Comparison of ENCODE assay signal across 24 cellular contexts in genomic region chr4:132065940-132066495, GRCh38.
DNase-seq lines count a peak whose midpoint lies in the region; ATAC-seq, FAIRE-seq and TF ChIP-seq lines count a peak whose summit lies in the region.
"Had no signal": no experiment of that assay in that cellular context is flagged by ENCODE, and none has a peak within 500 bp of the region (broad histone marks: within the 10 kb centered on the region; RNA-seq: fewer than 3 reads in every experiment).

No MANE protein-coding gene starts in this region.

- TF ChIP-seq POLR2A in A549 (IDR thresholded peaks at IDR 0.05; ENCODE audit: low read length) (no peak), testis (IDR thresholded peaks at IDR 0.05) (no peak)

- no peak overlapping the region for H3K9ac ChIP-seq in fibroblast of lung (ENCODE audit: insufficient read depth, low read length)

- H3K4me1 ChIP-seq in A549: no peaks in the 10 kb centered on the region
- H3K4me1 ChIP-seq in RWPE2 (ENCODE audit: insufficient read depth, poor library complexity, severe bottlenecking): peaks cover 9% of the 10 kb centered on the region
- no peaks in the 10 kb centered on the region for H3K4me1 ChIP-seq in fibroblast of lung (ENCODE audit: control insufficient read depth, extremely low read depth, insufficient read depth, low read length)
- no peaks in the 10 kb centered on the region for H3K4me1 ChIP-seq in testis
- H3K4me1 ChIP-seq: left ventricle myocardium inferior, prostate gland, SJCRH30, upper lobe of right lung had no signal

- intact Hi-C loops in testis (cut with DNase I; ENCODE audit: low total_unique reads): no loop called here

- ATAC-seq in A549: no peak
- ATAC-seq in RWPE2 (ENCODE audit: low read depth): peak; percentile 73
- no peak for ATAC-seq in GM21619 (IDR thresholded peaks at IDR 0.05; ENCODE audit: unreplicated experiment)
- ATAC-seq: upper lobe of right lung had no signal

- H3K9me3 ChIP-seq in A549: no peaks in the 10 kb centered on the region
- no peaks in the 10 kb centered on the region for H3K9me3 ChIP-seq in RWPE2 (ENCODE audit: severe bottlenecking)
- H3K9me3 ChIP-seq in fibroblast of lung (ENCODE audit: control insufficient read depth, insufficient read depth, low read depth, low read length): no peaks in the 10 kb centered on the region
- no peaks in the 10 kb centered on the region for H3K9me3 ChIP-seq in testis
- H3K9me3 ChIP-seq: prostate gland, SJCRH30, upper lobe of right lung had no signal

- H3K4me1 Mint-ChIP-seq in HFFc6 (ENCODE audit: low read depth): peaks cover 12% of the 10 kb centered on the region; the same call in 1 of the 2 replicates
- H3K4me1 Mint-ChIP-seq: activated CD4-positive, alpha-beta memory T cell treated with anti-CD3 and anti-CD28 coated beads, Interleukin-2, amount 10 ng/mL, durations not matched to agents 7 days and 5 days; activated naive CD4-positive, alpha-beta T cell treated with anti-CD3 and anti-CD28 coated beads, Interleukin-2, amount 10 ng/mL, durations not matched to agents 7 days and 5 days; CD4-positive, CD25-positive, alpha-beta regulatory T cell had no signal

- no peaks in the 10 kb centered on the region; the same call in none of the 2 replicates for H3K27me3 Mint-ChIP-seq in HFFc6 (ENCODE audit: insufficient read depth)
- H3K27me3 Mint-ChIP-seq: activated CD4-positive, alpha-beta memory T cell treated with anti-CD3 and anti-CD28 coated beads, Interleukin-2, amount 10 ng/mL, durations not matched to agents 7 days and 5 days; activated naive CD4-positive, alpha-beta T cell treated with anti-CD3 and anti-CD28 coated beads, Interleukin-2, amount 10 ng/mL, durations not matched to agents 7 days and 5 days; activated T-cell treated with anti-CD3 and anti-CD28 coated beads, Interleukin-2, amount 50 U/mL, for 24 hours; CD4-positive, CD25-positive, alpha-beta regulatory T cell had no signal

- CTCF ChIA-PET in A549 (lab: Yijun Ruan, JAX): interaction anchor here (1.1 kb wide), 1 partner anchor 12 kb away, joined by 3 read pairs; no protein-coding TSS in a partner anchor

- peak overlapping the region; percentile 51; the same call in 1 of the 2 replicates for H3K4me3 Mint-ChIP-seq in HFFc6
- H3K4me3 Mint-ChIP-seq: activated CD4-positive, alpha-beta memory T cell treated with anti-CD3 and anti-CD28 coated beads, Interleukin-2, amount 10 ng/mL, durations not matched to agents 7 days and 5 days; activated naive CD4-positive, alpha-beta T cell treated with anti-CD3 and anti-CD28 coated beads, Interleukin-2, amount 10 ng/mL, durations not matched to agents 7 days and 5 days; activated T-cell treated with anti-CD3 and anti-CD28 coated beads, Interleukin-2, amount 50 U/mL, for 24 hours; CD4-positive, CD25-positive, alpha-beta regulatory T cell had no signal

- no peaks in the 10 kb centered on the region for H3K79me2 ChIP-seq in fibroblast of lung (ENCODE audit: control insufficient read depth, insufficient read depth, low read length)

- TF ChIP-seq CTCF in A549 (IDR thresholded peaks at IDR 0.05) (no peak), HFFc6 (IDR thresholded peaks at IDR 0.05) (no peak), RWPE2 (IDR thresholded peaks at IDR 0.05; ENCODE audit: poor library complexity, severe bottlenecking) (no peak), fibroblast of lung (conservative IDR thresholded peaks at IDR 0.05 in 1 of 2, IDR thresholded peaks at IDR 0.05 in 1 of 2; ENCODE audit: low read depth in 1 of 2, low read length in 2 of 2) (no peak), testis (IDR thresholded peaks at IDR 0.05) (no peak)

- WGBS in A549 (ENCODE audit: missing lambda C conversion rate): 7% methylated on average over 2 of the region's 2 CpGs
- WGBS in testis, 2 donors: 71 to 77% methylated on average over 2 of the region's 2 CpGs

- H3K27ac ChIP-seq in A549: no peak overlapping the region
- H3K27ac ChIP-seq in RWPE2 (ENCODE audit: poor library complexity, severe bottlenecking): no peak overlapping the region
- H3K27ac ChIP-seq in fibroblast of lung (ENCODE audit: insufficient read depth, low read length): no peak overlapping the region
- no peak overlapping the region for H3K27ac ChIP-seq in testis
- H3K27ac ChIP-seq: coronary artery, left ventricle myocardium inferior, prostate gland, SJCRH30, skin epidermis, upper lobe of right lung, WERI-Rb-1 had no signal

- H4K20me1 ChIP-seq in fibroblast of lung (ENCODE audit: control insufficient read depth, extremely low read depth, insufficient read depth, low read length): no peaks in the 10 kb centered on the region

- H3K27me3 ChIP-seq in RWPE2 (ENCODE audit: insufficient read depth, poor library complexity, severe bottlenecking): no peaks in the 10 kb centered on the region
- H3K27me3 ChIP-seq in fibroblast of lung (ENCODE audit: control insufficient read depth, insufficient read depth, low read length): no peaks in the 10 kb centered on the region
- H3K27me3 ChIP-seq in testis: no peaks in the 10 kb centered on the region
- H3K27me3 ChIP-seq: SJCRH30, upper lobe of right lung had no signal

- peaks cover 8% of the 10 kb centered on the region; the same call in 1 of the 2 replicates for H3K9me3 Mint-ChIP-seq in HFFc6
- H3K9me3 Mint-ChIP-seq: activated T-cell treated with anti-CD3 and anti-CD28 coated beads, Interleukin-2, amount 50 U/mL, for 24 hours had no signal

- H3K27ac Mint-ChIP-seq in HFFc6: peak overlapping the region; percentile 15; the same call in 1 of the 2 replicates
- H3K27ac Mint-ChIP-seq: activated CD4-positive, alpha-beta memory T cell treated with anti-CD3 and anti-CD28 coated beads, Interleukin-2, amount 10 ng/mL, durations not matched to agents 7 days and 5 days; activated naive CD4-positive, alpha-beta T cell treated with anti-CD3 and anti-CD28 coated beads, Interleukin-2, amount 10 ng/mL, durations not matched to agents 7 days and 5 days; activated T-cell treated with anti-CD3 and anti-CD28 coated beads, Interleukin-2, amount 50 U/mL, for 24 hours; CD4-positive, CD25-positive, alpha-beta regulatory T cell had no signal

- POLR2A ChIA-PET in A549 (lab: Yijun Ruan, JAX): no interaction called here

- no peak overlapping the region for H3K4me3 ChIP-seq in A549
- H3K4me3 ChIP-seq in RWPE2 (ENCODE audit: severe bottlenecking): no peak overlapping the region
- H3K4me3 ChIP-seq in fibroblast of lung (replicated peaks in 1 of 4; ENCODE audit: control extremely low read depth in 1 of 4, insufficient read depth in 1 of 4, low read depth in 3 of 4, low read length in 4 of 4): peak overlapping the region in 1 of 4 experiments; percentile 13
- H3K4me3 ChIP-seq in testis: no peak overlapping the region
- H3K4me3 ChIP-seq: coronary artery, left ventricle myocardium inferior, prostate gland, SJCRH30, skin epidermis, upper lobe of right lung had no signal

- no peaks in the 10 kb centered on the region for H3K36me3 ChIP-seq in RWPE2 (ENCODE audit: low read depth)
- H3K36me3 ChIP-seq in fibroblast of lung (ENCODE audit: control insufficient read depth, insufficient read depth, low read length): no peaks in the 10 kb centered on the region
- H3K36me3 ChIP-seq in testis (ENCODE audit: low read depth, missing control alignments): no peaks in the 10 kb centered on the region
- H3K36me3 ChIP-seq: left ventricle myocardium inferior, prostate gland, SJCRH30, upper lobe of right lung, WERI-Rb-1 had no signal

- FAIRE-seq in A549 (lab: Jason Lieb, UNC): no peak

- H3K36me3 Mint-ChIP-seq in HFFc6 (ENCODE audit: low read depth): no peaks in the 10 kb centered on the region
- H3K36me3 Mint-ChIP-seq: activated naive CD4-positive, alpha-beta T cell treated with anti-CD3 and anti-CD28 coated beads, Interleukin-2, amount 10 ng/mL, durations not matched to agents 7 days and 5 days; CD4-positive, CD25-positive, alpha-beta regulatory T cell had no signal

- TF ChIP-seq EP300 in A549 (IDR thresholded peaks at IDR 0.05): no peak

- H3K4me2 ChIP-seq in A549 (peak overlapping the region; percentile 26; the same call in 2 of the 3 replicates), fibroblast of lung (ENCODE audit: extremely low read depth, insufficient read depth, low read length) (peak overlapping the region; percentile 17)

- no peak for TF ChIP-seq RAD21 in A549 (conservative IDR thresholded peaks at IDR 0.05 in 1 of 2, IDR thresholded peaks at IDR 0.05 in 1 of 2)

- no peak overlapping the region for H2AFZ ChIP-seq in fibroblast of lung (ENCODE audit: low read length)

- DNase-seq in A549 (ENCODE audit: low read depth in 1 of 2, low spot score in 1 of 2) (no peak), HFFc6 (peak; percentile 28), RWPE2 (ENCODE audit: low spot score) (no peak), fibroblast of lung (ENCODE audit: low read depth in 2 of 2) (peak; percentile 20 to 39), NCI-H446 treated with DMSO at 0.1 percent for 48 hours (lab: John Stamatoyannopoulos, UW) (no peak), testis (no peak), NCI-H1436 (lab: John Stamatoyannopoulos, UW) (no peak)
- DNase-seq: activated CD4-positive, alpha-beta memory T cell treated with anti-CD3 and anti-CD28 coated beads, Interleukin-2, amount 10 ng/mL, durations not matched to agents 7 days and 5 days; activated naive CD4-positive, alpha-beta T cell treated with anti-CD3 and anti-CD28 coated beads, Interleukin-2, amount 10 ng/mL, durations not matched to agents 7 days and 5 days; activated T-cell treated with anti-CD3 and anti-CD28 coated beads, Interleukin-2, amount 50 U/mL, for 24 hours; CD4-positive, CD25-positive, alpha-beta regulatory T cell; left ventricle myocardium inferior; NCI-H1436 treated with DMSO at 0.1 percent for 48 hours; NCI-H526 treated with DMSO at 0.1 percent for 48 hours; OCI-M1; SJCRH30; stimulated activated CD4-positive, alpha-beta T cell treated with anti-CD3 and anti-CD28 coated beads, Interleukin-4, amount 100 ng/mL, for 1 hour; T-helper 2 cell; upper lobe of right lung; WERI-Rb-1 had no signal

TF ChIP-seq in A549, 52 proteins besides CTCF, POLR2A, EP300 and RAD21 (continues in another document):
- TF ChIP-seq NR3C1 (IDR thresholded peaks at IDR 0.05): no peak
- TF ChIP-seq ZNF302 (CRISPR knock-in tag; IDR thresholded peaks at IDR 0.05): no peak
- no peak for TF ChIP-seq BHLHE40 (IDR thresholded peaks at IDR 0.05; ENCODE audit: low read depth, low read length)
- TF ChIP-seq, protein P1, sequence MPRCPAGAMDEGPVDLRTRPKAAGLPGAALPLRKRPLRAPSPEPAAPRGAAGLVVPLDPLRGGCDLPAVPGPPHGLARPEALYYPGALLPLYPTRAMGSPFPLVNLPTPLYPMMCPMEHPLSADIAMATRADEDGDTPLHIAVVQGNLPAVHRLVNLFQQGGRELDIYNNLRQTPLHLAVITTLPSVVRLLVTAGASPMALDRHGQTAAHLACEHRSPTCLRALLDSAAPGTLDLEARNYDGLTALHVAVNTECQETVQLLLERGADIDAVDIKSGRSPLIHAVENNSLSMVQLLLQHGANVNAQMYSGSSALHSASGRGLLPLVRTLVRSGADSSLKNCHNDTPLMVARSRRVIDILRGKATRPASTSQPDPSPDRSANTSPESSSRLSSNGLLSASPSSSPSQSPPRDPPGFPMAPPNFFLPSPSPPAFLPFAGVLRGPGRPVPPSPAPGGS (IDR thresholded peaks at IDR 0.05): no peak
- TF ChIP-seq TFCP2L1 (CRISPR knock-in tag; IDR thresholded peaks at IDR 0.05): no peak
- TF ChIP-seq MAZ (IDR thresholded peaks at IDR 0.05; ENCODE audit: borderline replicate concordance, low read depth, low read length): no peak

Comparison
In these comparisons a context has a peak if more than half of its experiments do, and no peak if none do; other contexts are left out.
1. DNase-seq: peak in HFFc6 (single experiment) and fibroblast of lung (2 of 2); none in A549 (0 of 2), RWPE2 (single experiment), NCI-H446 treated with DMSO at 0.1 percent for 48 hours (single experiment), testis (single experiment) and NCI-H1436 (single experiment).